18 cellular contexts compared by ENCODE assay signal in genomic region chr6:161918154-161918553, GRCh38.
DNase-seq lines count a peak whose midpoint lies in the region; ATAC-seq and TF ChIP-seq lines count a peak whose summit lies in the region.
"Had no signal": no experiment of that assay in that cellular context is flagged by ENCODE, and none has a peak within 500 bp of the region (broad histone marks: within the 10 kb centered on the region; RNA-seq: fewer than 3 reads in every experiment).

No MANE protein-coding gene starts in this region.

- ATAC-seq in HG03097 (IDR thresholded peaks at IDR 0.05; ENCODE audit: low FRiP score, unreplicated experiment) = no peak
- ATAC-seq: activated CD8-positive, alpha-beta memory T cell treated with anti-CD3 and anti-CD28 coated beads, Interleukin-2, amount 10 ng/mL, durations not matched to agents 7 days and 5 days; GM23338; left cardiac atrium; naive thymus-derived CD8-positive, alpha-beta T cell; right lobe of liver; stimulated activated memory B cell treated with anti-CD40 and anti-IgM and Interleukin-4, amounts not matched to agents 10 μg/mL and 1 μg/mL and 100 μg/mL, for 72 hours had no signal

- CTCF ChIA-PET in RWPE1 (lab: Yijun Ruan, JAX) = interaction anchor here (0.5 to 1.3 kb wide), 2 partner anchors 299 to 300 kb away, joined by 3 to 4 read pairs; no protein-coding TSS in a partner anchor

- DNase-seq in ELR (ENCODE audit: low read depth) = peak; percentile 46
- peak; percentile 45 for DNase-seq in M059J (ENCODE audit: low read depth)
- DNase-seq in RWPE1 (ENCODE audit: low spot score) = peak; percentile 40
- peak; percentile 26 for DNase-seq in fibroblast of mammary gland (ENCODE audit: low read depth)
- DNase-seq in activated CD4-positive, alpha-beta T cell treated with anti-CD3 and anti-CD28 coated beads, Interleukin-2, amount 50 U/mL, for 48 hours = no peak
- no peak for DNase-seq in caudate nucleus (lab: John Stamatoyannopoulos, UW)
- DNase-seq: activated CD8-positive, alpha-beta memory T cell treated with anti-CD3 and anti-CD28 coated beads, Interleukin-2, amount 10 ng/mL, durations not matched to agents 7 days and 5 days; activated naive CD8-positive, alpha-beta T cell treated with anti-CD3 and anti-CD28 coated beads for 36 hours; CD8-positive, alpha-beta memory T cell; left cardiac atrium; mesendoderm; naive thymus-derived CD8-positive, alpha-beta T cell; right lobe of liver; SW 1271 had no signal

- POLR2A ChIA-PET in RWPE1 (lab: Yijun Ruan, JAX; ENCODE audit: low non-redundant PET) = no interaction called here

- TF ChIP-seq CTCF in RWPE1 (conservative IDR thresholded peaks at IDR 0.05; ENCODE audit: low read depth) = no peak
- TF ChIP-seq CTCF in fibroblast of mammary gland (conservative IDR thresholded peaks at IDR 0.05; ENCODE audit: control insufficient read depth, insufficient read depth, low read depth, low read length) = no peak

- H3K4me3 ChIP-seq in fibroblast of mammary gland (ENCODE audit: control insufficient read depth, low read depth, low read length) = no peak overlapping the region
- H3K4me3 ChIP-seq: GM23338, right lobe of liver, thoracic aorta had no signal

- H3K27ac ChIP-seq in RWPE1 = no peak overlapping the region
- no peak overlapping the region for H3K27ac ChIP-seq in caudate nucleus (ENCODE audit: low read depth, low read length)
- H3K27ac ChIP-seq: right lobe of liver, thoracic aorta had no signal

Comparison
In these comparisons a context has a peak if more than half of its experiments do, and no peak if none do; other contexts are left out.
1. DNase-seq: peak in ELR (single experiment), M059J (single experiment), RWPE1 (single experiment) and fibroblast of mammary gland (single experiment); none in activated CD4-positive, alpha-beta T cell treated with anti-CD3 and anti-CD28 coated beads, Interleukin-2, amount 50 U/mL, for 48 hours (0 of 2) and caudate nucleus (0 of 61).